1 cellular context compared by ENCODE assay signal in genomic region chr19:5881543-5882299, GRCh38.
TF ChIP-seq lines count a peak whose summit lies in the region.

No MANE protein-coding gene starts in this region.

TF ChIP-seq in HEK293, 187 proteins besides CTCF, POLR2A, EP300 and RAD21 (continued from another document and continues in another):
- no peak for TF ChIP-seq ZBTB49 (tag by site-specific recombination; IDR thresholded peaks at IDR 0.05; ENCODE audit: low read depth)
- peak; percentile 25; the same call in 1 of the 2 replicates for TF ChIP-seq ZNF600 (tag by site-specific recombination; IDR thresholded peaks at IDR 0.05)
- TF ChIP-seq HOXC10 (CRISPR knock-in tag; IDR thresholded peaks at IDR 0.05), result no peak
- TF ChIP-seq ZNF302 (tag by site-specific recombination; IDR thresholded peaks at IDR 0.05; ENCODE audit: low read depth), result no peak
- TF ChIP-seq SCRT2 (tag by site-specific recombination; IDR thresholded peaks at IDR 0.05), result no peak
- no peak for TF ChIP-seq GFI1B (tag by site-specific recombination; IDR thresholded peaks at IDR 0.05)
- no peak for TF ChIP-seq ZNF449 (tag by site-specific recombination; IDR thresholded peaks at IDR 0.05)
- no peak for TF ChIP-seq ZNF530 (tag by site-specific recombination; IDR thresholded peaks at IDR 0.05; ENCODE audit: low read depth)
- peak; percentile 71 for TF ChIP-seq ZBTB17 (tag by site-specific recombination; IDR thresholded peaks at IDR 0.05)
- TF ChIP-seq ZFHX2 (tag by site-specific recombination; conservative IDR thresholded peaks at IDR 0.05), result peak; percentile 74
- no peak for TF ChIP-seq ZNF341 (tag by site-specific recombination; IDR thresholded peaks at IDR 0.05; ENCODE audit: low read depth)
- TF ChIP-seq KLF8 (tag by site-specific recombination; IDR thresholded peaks at IDR 0.05), result no peak
- no peak for TF ChIP-seq WT1 (tag by site-specific recombination; IDR thresholded peaks at IDR 0.05)
- TF ChIP-seq EGR2 (tag by site-specific recombination; IDR thresholded peaks at IDR 0.05; ENCODE audit: low read depth), result peak; percentile 65
- TF ChIP-seq ZNF660 (tag by site-specific recombination; IDR thresholded peaks at IDR 0.05), result no peak
- TF ChIP-seq GLI4 (tag by site-specific recombination; IDR thresholded peaks at IDR 0.05), result no peak
- no peak for TF ChIP-seq HOXD13 (CRISPR knock-in tag; IDR thresholded peaks at IDR 0.05; ENCODE audit: borderline replicate concordance)
- peak; percentile 92 for TF ChIP-seq ZIC2 (tag by site-specific recombination; IDR thresholded peaks at IDR 0.05)
- peak; percentile 17; the same call in 1 of the 2 replicates for TF ChIP-seq SP7 (tag by site-specific recombination; IDR thresholded peaks at IDR 0.05)
- TF ChIP-seq ZNF112 (tag by site-specific recombination; IDR thresholded peaks at IDR 0.05), result no peak
- TF ChIP-seq ZNF274 (IDR thresholded peaks at IDR 0.05; ENCODE audit: low read length), result no peak
- TF ChIP-seq ZNF274 (tag by site-specific recombination; IDR thresholded peaks at IDR 0.05; ENCODE audit: borderline replicate concordance), result no peak
- no peak for TF ChIP-seq ZNF138 (tag by site-specific recombination; IDR thresholded peaks at IDR 0.05; ENCODE audit: borderline replicate concordance)
- TF ChIP-seq, protein P1, sequence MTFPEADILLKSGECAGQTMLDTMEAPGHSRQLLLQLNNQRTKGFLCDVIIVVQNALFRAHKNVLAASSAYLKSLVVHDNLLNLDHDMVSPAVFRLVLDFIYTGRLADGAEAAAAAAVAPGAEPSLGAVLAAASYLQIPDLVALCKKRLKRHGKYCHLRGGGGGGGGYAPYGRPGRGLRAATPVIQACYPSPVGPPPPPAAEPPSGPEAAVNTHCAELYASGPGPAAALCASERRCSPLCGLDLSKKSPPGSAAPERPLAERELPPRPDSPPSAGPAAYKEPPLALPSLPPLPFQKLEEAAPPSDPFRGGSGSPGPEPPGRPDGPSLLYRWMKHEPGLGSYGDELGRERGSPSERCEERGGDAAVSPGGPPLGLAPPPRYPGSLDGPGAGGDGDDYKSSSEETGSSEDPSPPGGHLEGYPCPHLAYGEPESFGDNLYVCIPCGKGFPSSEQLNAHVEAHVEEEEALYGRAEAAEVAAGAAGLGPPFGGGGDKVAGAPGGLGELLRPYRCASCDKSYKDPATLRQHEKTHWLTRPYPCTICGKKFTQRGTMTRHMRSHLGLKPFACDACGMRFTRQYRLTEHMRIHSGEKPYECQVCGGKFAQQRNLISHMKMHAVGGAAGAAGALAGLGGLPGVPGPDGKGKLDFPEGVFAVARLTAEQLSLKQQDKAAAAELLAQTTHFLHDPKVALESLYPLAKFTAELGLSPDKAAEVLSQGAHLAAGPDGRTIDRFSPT (tag by site-specific recombination; IDR thresholded peaks at IDR 0.05), result no peak
- no peak for TF ChIP-seq ZNF391 (tag by site-specific recombination; IDR thresholded peaks at IDR 0.05; ENCODE audit: borderline replicate concordance, low read depth)
- no peak for TF ChIP-seq ZBTB48 (tag by site-specific recombination; IDR thresholded peaks at IDR 0.05)
- no peak for TF ChIP-seq ZNF558 (tag by site-specific recombination; IDR thresholded peaks at IDR 0.05)
- TF ChIP-seq ZNF211 (tag by site-specific recombination; IDR thresholded peaks at IDR 0.05; ENCODE audit: low read depth), result no peak
- peak; percentile 37 for TF ChIP-seq SP2 (tag by site-specific recombination; IDR thresholded peaks at IDR 0.05)
- TF ChIP-seq, protein P2, sequence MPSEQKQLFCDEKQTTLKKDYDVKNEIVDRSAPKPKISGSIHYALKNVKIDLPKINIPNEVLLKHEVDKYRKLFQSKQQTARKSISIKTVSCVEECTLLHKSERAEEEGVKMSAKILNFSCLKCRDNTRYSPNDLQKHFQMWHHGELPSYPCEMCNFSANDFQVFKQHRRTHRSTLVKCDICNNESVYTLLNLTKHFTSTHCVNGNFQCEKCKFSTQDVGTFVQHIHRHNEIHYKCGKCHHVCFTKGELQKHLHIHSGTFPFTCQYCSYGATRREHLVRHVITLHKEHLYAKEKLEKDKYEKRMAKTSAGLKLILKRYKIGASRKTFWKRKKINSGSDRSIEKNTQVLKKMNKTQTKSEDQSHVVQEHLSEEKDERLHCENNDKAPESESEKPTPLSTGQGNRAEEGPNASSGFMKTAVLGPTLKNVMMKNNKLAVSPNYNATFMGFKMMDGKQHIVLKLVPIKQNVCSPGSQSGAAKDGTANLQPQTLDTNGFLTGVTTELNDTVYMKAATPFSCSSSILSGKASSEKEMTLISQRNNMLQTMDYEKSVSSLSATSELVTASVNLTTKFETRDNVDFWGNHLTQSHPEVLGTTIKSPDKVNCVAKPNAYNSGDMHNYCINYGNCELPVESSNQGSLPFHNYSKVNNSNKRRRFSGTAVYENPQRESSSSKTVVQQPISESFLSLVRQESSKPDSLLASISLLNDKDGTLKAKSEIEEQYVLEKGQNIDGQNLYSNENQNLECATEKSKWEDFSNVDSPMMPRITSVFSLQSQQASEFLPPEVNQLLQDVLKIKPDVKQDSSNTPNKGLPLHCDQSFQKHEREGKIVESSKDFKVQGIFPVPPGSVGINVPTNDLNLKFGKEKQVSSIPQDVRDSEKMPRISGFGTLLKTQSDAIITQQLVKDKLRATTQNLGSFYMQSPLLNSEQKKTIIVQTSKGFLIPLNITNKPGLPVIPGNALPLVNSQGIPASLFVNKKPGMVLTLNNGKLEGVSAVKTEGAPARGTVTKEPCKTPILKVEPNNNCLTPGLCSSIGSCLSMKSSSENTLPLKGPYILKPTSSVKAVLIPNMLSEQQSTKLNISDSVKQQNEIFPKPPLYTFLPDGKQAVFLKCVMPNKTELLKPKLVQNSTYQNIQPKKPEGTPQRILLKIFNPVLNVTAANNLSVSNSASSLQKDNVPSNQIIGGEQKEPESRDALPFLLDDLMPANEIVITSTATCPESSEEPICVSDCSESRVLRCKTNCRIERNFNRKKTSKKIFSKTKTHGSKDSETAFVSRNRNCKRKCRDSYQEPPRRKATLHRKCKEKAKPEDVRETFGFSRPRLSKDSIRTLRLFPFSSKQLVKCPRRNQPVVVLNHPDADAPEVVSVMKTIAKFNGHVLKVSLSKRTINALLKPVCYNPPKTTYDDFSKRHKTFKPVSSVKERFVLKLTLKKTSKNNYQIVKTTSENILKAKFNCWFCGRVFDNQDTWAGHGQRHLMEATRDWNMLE (tag by site-specific recombination; conservative IDR thresholded peaks at IDR 0.05; ENCODE audit: low read depth), result no peak
- TF ChIP-seq ZNF354C (tag by site-specific recombination; IDR thresholded peaks at IDR 0.05; ENCODE audit: borderline replicate concordance, low read depth), result no peak
- TF ChIP-seq KLF1 (tag by site-specific recombination; IDR thresholded peaks at IDR 0.05), result no peak
- TF ChIP-seq, protein P3, sequence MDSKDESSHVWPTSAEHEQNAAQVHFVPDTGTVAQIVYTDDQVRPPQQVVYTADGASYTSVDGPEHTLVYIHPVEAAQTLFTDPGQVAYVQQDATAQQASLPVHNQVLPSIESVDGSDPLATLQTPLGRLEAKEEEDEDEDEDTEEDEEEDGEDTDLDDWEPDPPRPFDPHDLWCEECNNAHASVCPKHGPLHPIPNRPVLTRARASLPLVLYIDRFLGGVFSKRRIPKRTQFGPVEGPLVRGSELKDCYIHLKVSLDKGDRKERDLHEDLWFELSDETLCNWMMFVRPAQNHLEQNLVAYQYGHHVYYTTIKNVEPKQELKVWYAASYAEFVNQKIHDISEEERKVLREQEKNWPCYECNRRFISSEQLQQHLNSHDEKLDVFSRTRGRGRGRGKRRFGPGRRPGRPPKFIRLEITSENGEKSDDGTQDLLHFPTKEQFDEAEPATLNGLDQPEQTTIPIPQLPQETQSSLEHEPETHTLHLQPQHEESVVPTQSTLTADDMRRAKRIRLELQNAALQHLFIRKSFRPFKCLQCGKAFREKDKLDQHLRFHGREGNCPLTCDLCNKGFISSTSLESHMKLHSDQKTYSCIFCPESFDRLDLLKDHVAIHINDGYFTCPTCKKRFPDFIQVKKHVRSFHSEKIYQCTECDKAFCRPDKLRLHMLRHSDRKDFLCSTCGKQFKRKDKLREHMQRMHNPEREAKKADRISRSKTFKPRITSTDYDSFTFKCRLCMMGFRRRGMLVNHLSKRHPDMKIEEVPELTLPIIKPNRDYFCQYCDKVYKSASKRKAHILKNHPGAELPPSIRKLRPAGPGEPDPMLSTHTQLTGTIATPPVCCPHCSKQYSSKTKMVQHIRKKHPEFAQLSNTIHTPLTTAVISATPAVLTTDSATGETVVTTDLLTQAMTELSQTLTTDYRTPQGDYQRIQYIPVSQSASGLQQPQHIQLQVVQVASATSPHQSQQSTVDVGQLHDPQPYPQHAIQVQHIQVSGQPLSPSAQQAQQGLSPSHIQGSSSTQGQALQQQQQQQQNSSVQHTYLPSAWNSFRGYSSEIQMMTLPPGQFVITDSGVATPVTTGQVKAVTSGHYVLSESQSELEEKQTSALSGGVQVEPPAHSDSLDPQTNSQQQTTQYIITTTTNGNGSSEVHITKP (tag by site-specific recombination; IDR thresholded peaks at IDR 0.05), result peak; percentile 13; the same call in 1 of the 2 replicates
- TF ChIP-seq ZBTB11 (tag by site-specific recombination; conservative IDR thresholded peaks at IDR 0.05; ENCODE audit: low read depth), result no peak
- peak; percentile 98 for TF ChIP-seq GLIS1 (tag by site-specific recombination; IDR thresholded peaks at IDR 0.05)
- TF ChIP-seq ZNF776 (tag by site-specific recombination; IDR thresholded peaks at IDR 0.05; ENCODE audit: borderline replicate concordance), result no peak
- no peak for TF ChIP-seq ZNF132 (tag by site-specific recombination; IDR thresholded peaks at IDR 0.05; ENCODE audit: borderline replicate concordance)
- no peak for TF ChIP-seq ZNF626 (tag by site-specific recombination; IDR thresholded peaks at IDR 0.05)
- no peak for TF ChIP-seq ZNF248 (tag by site-specific recombination; IDR thresholded peaks at IDR 0.05)
- TF ChIP-seq ZNF837 (tag by site-specific recombination; IDR thresholded peaks at IDR 0.05), result no peak
- no peak for TF ChIP-seq ZNF121 (tag by site-specific recombination; IDR thresholded peaks at IDR 0.05)
- no peak for TF ChIP-seq ZNF645 (tag by site-specific recombination; IDR thresholded peaks at IDR 0.05)
- TF ChIP-seq ZNF777 (tag by site-specific recombination; IDR thresholded peaks at IDR 0.05; ENCODE audit: borderline replicate concordance), result no peak
- no peak for TF ChIP-seq ZSCAN30 (tag by site-specific recombination; IDR thresholded peaks at IDR 0.05)
- no peak for TF ChIP-seq ZNF394 (tag by site-specific recombination; IDR thresholded peaks at IDR 0.05; ENCODE audit: borderline replicate concordance)
- TF ChIP-seq ZNF169 (tag by site-specific recombination; IDR thresholded peaks at IDR 0.05), result no peak
